Comparison of ENCODE assay signal across 1 cellular context in the genomic region with DNA sequence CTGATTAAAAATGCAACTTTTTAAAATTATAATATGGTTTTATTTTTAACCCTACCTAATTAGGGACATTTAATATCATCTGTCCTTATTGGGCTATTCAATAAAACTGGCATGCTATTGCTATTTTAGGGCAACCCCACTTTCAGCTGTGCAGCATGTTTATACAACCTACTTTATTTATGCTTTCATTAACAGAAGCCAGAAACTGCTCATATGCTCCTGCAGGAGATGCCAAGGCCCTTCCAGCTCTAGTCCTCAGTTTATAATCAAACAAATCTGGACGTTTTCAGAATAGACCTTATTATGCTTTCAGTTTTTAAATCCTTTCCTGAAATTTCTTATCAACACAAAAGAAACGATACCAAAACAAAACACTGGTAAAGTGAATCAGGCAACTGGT.
TF ChIP-seq lines count a peak whose summit lies in the region.

No MANE protein-coding gene starts in this region.

TF ChIP-seq in SK-N-SH, 30 proteins besides CTCF, POLR2A, EP300 and RAD21 (continued from another document):
- TF ChIP-seq TAF1 (IDR thresholded peaks at IDR 0.05; ENCODE audit: borderline replicate concordance, low read depth, low read length) (no peak), GABPA (IDR thresholded peaks at IDR 0.05; ENCODE audit: low read depth) (no peak), ELF1 (IDR thresholded peaks at IDR 0.05) (no peak), TEAD4 (IDR thresholded peaks at IDR 0.05; ENCODE audit: borderline replicate concordance, insufficient read depth) (no peak), POLR2AphosphoS5 (IDR thresholded peaks at IDR 0.05; ENCODE audit: low read depth, low read length) (no peak), NFIC (IDR thresholded peaks at IDR 0.05; ENCODE audit: borderline replicate concordance) (no peak), GATA2 (CRISPR knock-in tag; IDR thresholded peaks at IDR 0.05) (no peak), MEF2A (IDR thresholded peaks at IDR 0.05; ENCODE audit: borderline replicate concordance, low read depth) (no peak), CHD2 (IDR thresholded peaks at IDR 0.05; ENCODE audit: low read length, partially characterized antibody) (no peak)
- TF ChIP-seq, protein P1, sequence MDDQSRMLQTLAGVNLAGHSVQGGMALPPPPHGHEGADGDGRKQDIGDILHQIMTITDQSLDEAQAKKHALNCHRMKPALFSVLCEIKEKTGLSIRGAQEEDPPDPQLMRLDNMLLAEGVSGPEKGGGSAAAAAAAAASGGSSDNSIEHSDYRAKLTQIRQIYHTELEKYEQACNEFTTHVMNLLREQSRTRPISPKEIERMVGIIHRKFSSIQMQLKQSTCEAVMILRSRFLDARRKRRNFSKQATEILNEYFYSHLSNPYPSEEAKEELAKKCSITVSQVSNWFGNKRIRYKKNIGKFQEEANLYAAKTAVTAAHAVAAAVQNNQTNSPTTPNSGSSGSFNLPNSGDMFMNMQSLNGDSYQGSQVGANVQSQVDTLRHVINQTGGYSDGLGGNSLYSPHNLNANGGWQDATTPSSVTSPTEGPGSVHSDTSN (IDR thresholded peaks at IDR 0.05): no peak
- TF ChIP-seq, protein P2, sequence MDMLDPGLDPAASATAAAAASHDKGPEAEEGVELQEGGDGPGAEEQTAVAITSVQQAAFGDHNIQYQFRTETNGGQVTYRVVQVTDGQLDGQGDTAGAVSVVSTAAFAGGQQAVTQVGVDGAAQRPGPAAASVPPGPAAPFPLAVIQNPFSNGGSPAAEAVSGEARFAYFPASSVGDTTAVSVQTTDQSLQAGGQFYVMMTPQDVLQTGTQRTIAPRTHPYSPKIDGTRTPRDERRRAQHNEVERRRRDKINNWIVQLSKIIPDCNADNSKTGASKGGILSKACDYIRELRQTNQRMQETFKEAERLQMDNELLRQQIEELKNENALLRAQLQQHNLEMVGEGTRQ (IDR thresholded peaks at IDR 0.05; ENCODE audit: borderline replicate concordance, low read depth, low read length): no peak
